28 cellular contexts compared by ENCODE assay signal in genomic region chr3:177437513-177438337, GRCh38.
"Had no signal": no experiment of that assay in that cellular context is flagged by ENCODE, and none has a peak within 500 bp of the region (broad histone marks: within the 10 kb centered on the region; RNA-seq: fewer than 3 reads in every experiment).

No MANE protein-coding gene starts in this region.

- DNase-seq: activated CD4-positive, alpha-beta T cell treated with anti-CD3 and anti-CD28 coated beads for 1 hour; activated CD4-positive, alpha-beta T cell treated with anti-CD3 and anti-CD28 coated beads, Interleukin-2, amount 50 U/mL, for 1 hour; activated CD8-positive, alpha-beta memory T cell treated with anti-CD3 and anti-CD28 coated beads, Interleukin-2, amount 10 ng/mL, durations not matched to agents 7 days and 5 days; activated CD8-positive, alpha-beta T cell treated with anti-CD3 and anti-CD28 coated beads for 36 hours; activated effector memory CD4-positive, alpha-beta T cell treated with Interleukin-2 at 50 U/mL for 16 hours; activated naive CD4-positive, alpha-beta T cell treated with Interleukin-2 at 50 U/mL for 16 hours; anterior cingulate cortex; dermis blood vessel endothelial cell; effector CD4-positive, alpha-beta T cell; left cardiac atrium; mesenchymal stem cell; naive thymus-derived CD8-positive, alpha-beta T cell; pancreas; psoas muscle; stimulated activated CD4-positive, alpha-beta T cell treated with anti-CD3 and anti-CD28 coated beads, Interleukin-2, amount 100 ng/mL, for 48 hours; stimulated activated naive CD8-positive, alpha-beta T cell treated with anti-CD3 and anti-CD28 coated beads, Interleukin-15, Interleukin-2, amounts not matched to agents 100 U/mL and 50 U/mL, for 24 hours; testis; transverse colon had no signal

- H3K4me3 ChIP-seq: esophagus muscularis mucosa, gastroesophageal sphincter, hepatocyte, pancreas, psoas muscle, right atrium auricular region, testis, transverse colon had no signal

- H3K27ac ChIP-seq: gastroesophageal sphincter, hepatocyte, pancreas, psoas muscle, right atrium auricular region, testis, transverse colon had no signal

- H2AFZ ChIP-seq: hepatocyte had no signal

- H3K4me1 ChIP-seq: pancreas, psoas muscle, right atrium auricular region, testis had no signal

- H3K4me2 ChIP-seq: hepatocyte had no signal

- H3K9me3 ChIP-seq: esophagus muscularis mucosa, gastroesophageal sphincter, pancreas, psoas muscle, right atrium auricular region, testis, transverse colon had no signal

- H3K27me3 ChIP-seq: gastroesophageal sphincter, hepatocyte, pancreas, right atrium auricular region, testis, transverse colon had no signal

- H3K36me3 ChIP-seq: esophagus muscularis mucosa, gastroesophageal sphincter, pancreas, right atrium auricular region, transverse colon had no signal

- ATAC-seq: activated CD8-positive, alpha-beta memory T cell treated with anti-CD3 and anti-CD28 coated beads, Interleukin-2, amount 10 ng/mL, durations not matched to agents 7 days and 5 days; activated CD8-positive, alpha-beta T cell treated with anti-CD3 and anti-CD28 coated beads for 36 hours; gastroesophageal sphincter; naive thymus-derived CD8-positive, alpha-beta T cell; pancreas; psoas muscle; stimulated activated naive CD8-positive, alpha-beta T cell treated with anti-CD3 and anti-CD28 coated beads, Interleukin-15, Interleukin-2, amounts not matched to agents 100 U/mL and 50 U/mL, for 24 hours; WTC11 had no signal

- H3K79me2 ChIP-seq: hepatocyte had no signal

- FAIRE-seq: bronchial epithelial cell, colon, keratinocyte, pancreas, TTC549, urothelium cell line had no signal
